ENCODE assay signal across 8 cellular contexts in genomic region chr10:97072851-97073665, GRCh38.
A peak's percentile ranks its signal among the peaks of the same experiment; 100 is the strongest.
DNase-seq lines count a peak whose midpoint lies in the region; ATAC-seq and TF ChIP-seq lines count a peak whose summit lies in the region.

No MANE protein-coding gene starts in this region.

- no peak overlapping the region for H3K14ac ChIP-seq in trophoblast cell (ENCODE audit: low read length)

- no peak overlapping the region for H3K27ac ChIP-seq in trophoblast cell (ENCODE audit: low read depth, low read length)
- H3K27ac ChIP-seq in upper lobe of left lung: no peak overlapping the region

- no peak overlapping the region for H4K12ac ChIP-seq in trophoblast cell (ENCODE audit: low read depth, low read length)

- no peak overlapping the region for H2AFZ ChIP-seq in trophoblast cell (ENCODE audit: insufficient read depth, low read length, poor library complexity)

- TF ChIP-seq CTCF in LNCaP clone FGC (IDR thresholded peaks at IDR 0.05; ENCODE audit: control insufficient read depth, extremely low read depth, insufficient read depth) (peak; percentile 94), upper lobe of left lung (IDR thresholded peaks at IDR 0.05) (peak; percentile 66 to 88 (median 78))

- no peaks in the 10 kb centered on the region for H3K27me3 ChIP-seq in trophoblast cell (ENCODE audit: insufficient read depth, low read length)
- H3K27me3 ChIP-seq in upper lobe of left lung: no peaks in the 10 kb centered on the region

- H2AK5ac ChIP-seq in trophoblast cell (ENCODE audit: low read length): no peak overlapping the region

- no peak overlapping the region for H3K18ac ChIP-seq in trophoblast cell (ENCODE audit: low read length)

- H3K4me1 ChIP-seq in trophoblast cell (ENCODE audit: control insufficient read depth in 1 of 2, insufficient read depth in 2 of 2, low read length in 2 of 2) (no peaks in the 10 kb centered on the region), upper lobe of left lung (no peaks in the 10 kb centered on the region)

- H3K4me2 ChIP-seq in trophoblast cell (ENCODE audit: low read length): no peak overlapping the region

- H2BK5ac ChIP-seq in trophoblast cell (ENCODE audit: low read depth, low read length, poor library complexity): no peak overlapping the region

- H3K79me2 ChIP-seq in trophoblast cell (ENCODE audit: control insufficient read depth, insufficient read depth, low read length, poor library complexity): no peaks in the 10 kb centered on the region

- H2BK12ac ChIP-seq in trophoblast cell (ENCODE audit: low read length): no peak overlapping the region

- ATAC-seq in upper lobe of left lung (ENCODE audit: low FRiP score in 2 of 2) (peak; percentile 56 to 77), GM21447 (IDR thresholded peaks at IDR 0.05; ENCODE audit: unreplicated experiment) (no peak)

- H3K23ac ChIP-seq in trophoblast cell (ENCODE audit: low read length): no peak overlapping the region

- no peak overlapping the region for H3K4ac ChIP-seq in trophoblast cell (ENCODE audit: low read depth, low read length)

- no CpG with 5 or more reads among the region's 21 CpGs for WGBS in trophoblast cell (ENCODE audit: extremely low coverage, insufficient coverage, insufficient read length)
- 42 to 46% methylated on average over 21 of the region's 21 CpGs for WGBS in upper lobe of left lung, 2 donors

- H3K4me3 ChIP-seq in LNCaP clone FGC (ENCODE audit: low read depth, low read length): no peak overlapping the region
- no peak overlapping the region for H3K4me3 ChIP-seq in trophoblast cell (ENCODE audit: low read depth, low read length)
- H3K4me3 ChIP-seq in upper lobe of left lung: no peak overlapping the region

- DNase-seq in GM04503 (ENCODE audit: low read depth) (peak; percentile 13), LNCaP clone FGC (ENCODE audit: low read depth) (peak; percentile 23), SK-MEL-5 (ENCODE audit: low read depth, low spot score) (peak; percentile 78), glomerular endothelial cell (ENCODE audit: extremely low read depth, low read depth, low spot score) (peak; percentile 34), trophoblast cell (peak; percentile 90 to 96), upper lobe of left lung (peak; percentile 49 to 78)
- DNase-seq in activated naive CD4-positive, alpha-beta T cell treated with Interleukin-2 at 50 U/mL for 16 hours: peak; percentile 81

- H3K9me3 ChIP-seq in trophoblast cell (ENCODE audit: insufficient read depth, low read depth, low read length): no peaks in the 10 kb centered on the region
- peaks cover 0 to 6% (median 0%) of the 10 kb centered on the region in 4 donors for H3K9me3 ChIP-seq in upper lobe of left lung

- no peaks in the 10 kb centered on the region for H3K36me3 ChIP-seq in trophoblast cell (ENCODE audit: control insufficient read depth in 1 of 2, insufficient read depth in 2 of 2, low read length in 2 of 2)
- no peaks in the 10 kb centered on the region for H3K36me3 ChIP-seq in upper lobe of left lung

- H4K8ac ChIP-seq in trophoblast cell (ENCODE audit: low read depth, low read length): no peak overlapping the region

- peak overlapping the region; percentile 26 for H3K9ac ChIP-seq in trophoblast cell (ENCODE audit: low read length)

- no peak for TF ChIP-seq EP300 in upper lobe of left lung (IDR thresholded peaks at IDR 0.05)

- TF ChIP-seq POLR2A in upper lobe of left lung (IDR thresholded peaks at IDR 0.05): no peak

- H3K79me1 ChIP-seq in trophoblast cell (ENCODE audit: low read length): no peaks in the 10 kb centered on the region

- in situ Hi-C loops in SK-MEL-5 (cut with HindIII; ENCODE audit: low pct_unique_long_range_greater_than_20kb, low sequenced_read_pairs): no loop called here

- H4K91ac ChIP-seq in trophoblast cell (ENCODE audit: low read depth, low read length): no peak overlapping the region

- H2BK120ac ChIP-seq in trophoblast cell (ENCODE audit: insufficient read depth, low read length, poor library complexity): no peak overlapping the region

Comparison
In these comparisons a context has a peak if more than half of its experiments do, and no peak if none do; other contexts are left out.
1. DNase-seq: peak in every context shown above with its lines; median percentile 93 in trophoblast cell; 81 in activated naive CD4-positive, alpha-beta T cell treated with Interleukin-2 at 50 U/mL for 16 hours; 78 in SK-MEL-5; 64 in upper lobe of left lung; 34 in glomerular endothelial cell; 23 in LNCaP clone FGC; 13 in GM04503.